In genomic region chr2:227793148-227793722, GRCh38 we compare ENCODE assay signal across 17 cellular contexts. TPM values are rescaled to one million over a fixed set of nuclear protein-coding genes. Genes with fewer than 3 reads are reported as not detected.
DNase-seq lines count a peak whose midpoint lies in the region; ATAC-seq and TF ChIP-seq lines count a peak whose summit lies in the region.
"Had no signal": no experiment of that assay in that cellular context is flagged by ENCODE, and none has a peak within 500 bp of the region (broad histone marks: within the 10 kb centered on the region; RNA-seq: fewer than 3 reads in every experiment).

No MANE protein-coding gene starts in this region.

- no peaks in the 10 kb centered on the region for H3K27me3 ChIP-seq in transverse colon
- H3K27me3 ChIP-seq: BLaER1 treated with 17β-estradiol and CSF1 and Interleukin-3, amounts not matched to agents 10 nM and 100 nM had no signal

- H3K4me1 Mint-ChIP-seq in stimulated activated naive CD8-positive, alpha-beta T cell treated with anti-CD3 and anti-CD28 coated beads, Interleukin-15, amount 100 ng/mL, for 72 hours = no peaks in the 10 kb centered on the region
- H3K4me1 Mint-ChIP-seq in activated naive CD4-positive, alpha-beta T cell treated with anti-CD3 and anti-CD28 coated beads for 36 hours (ENCODE audit: low read depth) = no peaks in the 10 kb centered on the region

- H3K27ac Mint-ChIP-seq in stimulated activated naive CD8-positive, alpha-beta T cell treated with anti-CD3 and anti-CD28 coated beads, Interleukin-15, amount 100 ng/mL, for 72 hours = no peak overlapping the region
- no peak overlapping the region for H3K27ac Mint-ChIP-seq in activated naive CD4-positive, alpha-beta T cell treated with anti-CD3 and anti-CD28 coated beads for 36 hours
- H3K27ac Mint-ChIP-seq: CD4-positive, CD25-positive, alpha-beta regulatory T cell had no signal

- TF ChIP-seq POLR2A in transverse colon (IDR thresholded peaks at IDR 0.05) = no peak

- peaks cover 0 to 29% (median 16%) of the 10 kb centered on the region in 4 donors for H3K4me1 ChIP-seq in transverse colon

- no peaks in the 10 kb centered on the region for H3K9me3 Mint-ChIP-seq in stimulated activated naive CD8-positive, alpha-beta T cell treated with anti-CD3 and anti-CD28 coated beads, Interleukin-15, amount 100 ng/mL, for 72 hours
- H3K9me3 Mint-ChIP-seq in activated naive CD4-positive, alpha-beta T cell treated with anti-CD3 and anti-CD28 coated beads for 36 hours = no peaks in the 10 kb centered on the region

- CTCF ChIA-PET in activated naive CD4-positive, alpha-beta T cell treated with anti-CD3 and anti-CD28 coated beads for 36 hours (lab: Charles Lee) = interaction anchor here (1.2 kb wide), 1 partner anchor 27 kb away, joined by 4 read pairs; no protein-coding TSS in a partner anchor

- H3K27ac ChIP-seq in transverse colon = peak overlapping the region in 3 of 4 donors; percentile 6 to 21 (median 12)
- H3K27ac ChIP-seq: BLaER1 treated with 17β-estradiol and CSF1 and Interleukin-3, amounts not matched to agents 10 nM and 100 nM; HL-60 had no signal

- H3K36me3 Mint-ChIP-seq in activated naive CD4-positive, alpha-beta T cell treated with anti-CD3 and anti-CD28 coated beads for 36 hours (ENCODE audit: low read depth) = no peaks in the 10 kb centered on the region
- H3K36me3 Mint-ChIP-seq: CD4-positive, CD25-positive, alpha-beta regulatory T cell had no signal

- intact Hi-C loops in left colon (cut with DNase I, micrococcal nuclease) (no loop called here), transverse colon (cut with DNase I; ENCODE audit: low total_unique reads) (no loop called here), left cardiac atrium (cut with DNase I) (no loop called here)
- intact Hi-C loops in activated naive CD4-positive, alpha-beta T cell treated with anti-CD3 and anti-CD28 coated beads for 36 hours (cut with micrococcal nuclease) = no loop called here

- in situ Hi-C loops in transverse colon (cut with MboI; ENCODE audit: low pct_ligation_motif_present in 1 of 4, low pct_unique_long_range_greater_than_20kb in 1 of 4, low sequenced_read_pairs in 3 of 4) = no loop called here

- no peak for TF ChIP-seq CTCF in transverse colon (IDR thresholded peaks at IDR 0.05)

- H3K36me3 ChIP-seq in transverse colon = no peaks in the 10 kb centered on the region
- H3K36me3 ChIP-seq: BLaER1 treated with 17β-estradiol and CSF1 and Interleukin-3, amounts not matched to agents 10 nM and 100 nM; HAP-1 had no signal

- DNase-seq in LoVo (ENCODE audit: low spot score) (peak; percentile 24), left colon (peak in 1 of 2 donors; percentile 37), transverse colon (peak; percentile 37), left cardiac atrium (no peak)
- DNase-seq in stimulated activated naive CD8-positive, alpha-beta T cell treated with anti-CD3 and anti-CD28 coated beads, Interleukin-15, amount 100 ng/mL, for 72 hours = no peak
- DNase-seq in activated naive CD4-positive, alpha-beta T cell treated with anti-CD3 and anti-CD28 coated beads for 36 hours = no peak
- DNase-seq: ACHN; CD4-positive, CD25-positive, alpha-beta regulatory T cell; DMS 273 treated with DMSO at 0.1 percent for 48 hours; GOT3 had no signal

- WGBS in transverse colon (ENCODE audit: low coverage in 1 of 2), 2 donors = 41 to 77% methylated on average over 4 to 5 of the region's 5 CpGs

- H3K4me3 Mint-ChIP-seq in stimulated activated naive CD8-positive, alpha-beta T cell treated with anti-CD3 and anti-CD28 coated beads, Interleukin-15, amount 100 ng/mL, for 72 hours = no peak overlapping the region
- no peak overlapping the region for H3K4me3 Mint-ChIP-seq in activated naive CD4-positive, alpha-beta T cell treated with anti-CD3 and anti-CD28 coated beads for 36 hours
- H3K4me3 Mint-ChIP-seq: CD4-positive, CD25-positive, alpha-beta regulatory T cell had no signal

- H3K27me3 Mint-ChIP-seq in stimulated activated naive CD8-positive, alpha-beta T cell treated with anti-CD3 and anti-CD28 coated beads, Interleukin-15, amount 100 ng/mL, for 72 hours = peaks cover 20% of the 10 kb centered on the region
- peaks cover 8% of the 10 kb centered on the region for H3K27me3 Mint-ChIP-seq in activated naive CD4-positive, alpha-beta T cell treated with anti-CD3 and anti-CD28 coated beads for 36 hours (ENCODE audit: low read depth)

- no peaks in the 10 kb centered on the region for H3K9me3 ChIP-seq in transverse colon
- H3K9me3 ChIP-seq: HAP-1 had no signal

- no peak for TF ChIP-seq EP300 in transverse colon (IDR thresholded peaks at IDR 0.05; ENCODE audit: low read depth)

- H3K4me3 ChIP-seq in transverse colon = no peak overlapping the region
- H3K4me3 ChIP-seq: BLaER1 treated with 17β-estradiol and CSF1 and Interleukin-3, amounts not matched to agents 10 nM and 100 nM; GM12878; HAP-1 had no signal

- ATAC-seq in esophagus mucosa = peak; percentile 46
- peak; percentile 70 for ATAC-seq in left colon
- no peak for ATAC-seq in stimulated activated naive CD8-positive, alpha-beta T cell treated with anti-CD3 and anti-CD28 coated beads, Interleukin-15, amount 100 ng/mL, for 72 hours
- no peak for ATAC-seq in left cardiac atrium
- ATAC-seq: GM12878 had no signal

RNA-seq across cellular contexts. Expression of gene CCL20, which starts 20.4 kb away (rescaled TPM):
- total RNA-seq in esophagus mucosa (2.8 TPM), left colon (10 to 100 TPM; 13.6 to 29.9 TPM), transverse colon (10 to 100 TPM in 1 of 4 donors, 1 to 10 TPM in 2, not detected in 1; 4.5 to 70.7 (median 9.3) TPM), left cardiac atrium (not detected)
- total RNA-seq in activated naive CD4-positive, alpha-beta T cell treated with anti-CD3 and anti-CD28 coated beads for 36 hours = 10 to 100 TPM in 1 of 2 experiments, 1 to 10 TPM in 1; 9.6 to 13.1 TPM
- total RNA-seq: A172 had no signal

RNA-seq across cellular contexts. Expression of gene SCYGR8, which starts 47.5 kb away (rescaled TPM):
- total RNA-seq in esophagus mucosa (not detected), left colon (not detected), transverse colon (not detected), left cardiac atrium (not detected)
- total RNA-seq in activated naive CD4-positive, alpha-beta T cell treated with anti-CD3 and anti-CD28 coated beads for 36 hours = not detected
- total RNA-seq: A172; CD4-positive, CD25-positive, alpha-beta regulatory T cell; Daoy; GM12878 had no signal

Comparison
In these comparisons a context has a peak if more than half of its experiments do, and no peak if none do; other contexts are left out.
1. DNase-seq: peak in LoVo (single experiment) and transverse colon (single experiment); none in stimulated activated naive CD8-positive, alpha-beta T cell treated with anti-CD3 and anti-CD28 coated beads, Interleukin-15, amount 100 ng/mL, for 72 hours (0 of 2), left cardiac atrium (single experiment) and activated naive CD4-positive, alpha-beta T cell treated with anti-CD3 and anti-CD28 coated beads for 36 hours (single experiment).
2. ATAC-seq: peak in esophagus mucosa (single experiment) and left colon (single experiment); none in stimulated activated naive CD8-positive, alpha-beta T cell treated with anti-CD3 and anti-CD28 coated beads, Interleukin-15, amount 100 ng/mL, for 72 hours (single experiment) and left cardiac atrium (0 of 2).